1 cellular context compared by ENCODE assay signal in the genomic region with DNA sequence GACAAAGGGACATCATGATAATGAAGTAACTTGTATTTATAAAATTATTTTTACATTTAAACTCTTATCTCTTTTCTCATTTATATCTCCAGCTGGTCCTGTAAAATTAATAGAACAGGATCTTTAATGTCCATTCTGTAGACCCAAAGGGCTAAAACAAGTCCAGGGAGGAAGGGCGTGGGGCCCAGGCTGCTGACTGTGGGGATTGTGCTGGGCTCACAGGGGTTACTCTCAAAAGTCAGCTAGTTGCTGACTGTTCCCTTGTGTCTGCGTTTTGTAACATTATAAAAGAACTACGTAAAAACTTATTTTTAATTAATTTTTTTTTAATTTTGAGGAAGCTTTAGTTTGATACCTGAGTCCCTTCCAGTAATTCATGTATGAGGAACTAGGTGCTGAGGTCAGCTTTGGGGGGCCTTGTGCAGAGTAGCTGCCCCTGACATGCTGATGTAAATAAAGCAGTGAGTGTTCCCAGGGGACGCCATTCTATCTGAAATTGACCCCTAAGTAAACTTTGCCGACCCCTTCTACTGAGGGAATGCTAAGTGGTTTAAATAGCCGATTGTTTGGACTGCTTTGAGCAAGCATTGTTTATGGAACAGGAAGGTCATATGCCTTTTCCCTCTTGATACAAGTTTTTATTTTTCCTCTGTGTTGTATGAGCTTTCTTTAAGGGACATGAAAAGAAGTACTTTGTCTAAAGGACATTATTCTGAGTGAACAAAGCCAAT.
A peak's percentile ranks its signal among the peaks of the same experiment; 100 is the strongest.
TF ChIP-seq lines count a peak whose summit lies in the region.

No MANE protein-coding gene starts in this region.

TF ChIP-seq in HepG2, 621 proteins besides CTCF, POLR2A, EP300 and RAD21 (continued from another document and continues in another):
- TF ChIP-seq, protein P1, sequence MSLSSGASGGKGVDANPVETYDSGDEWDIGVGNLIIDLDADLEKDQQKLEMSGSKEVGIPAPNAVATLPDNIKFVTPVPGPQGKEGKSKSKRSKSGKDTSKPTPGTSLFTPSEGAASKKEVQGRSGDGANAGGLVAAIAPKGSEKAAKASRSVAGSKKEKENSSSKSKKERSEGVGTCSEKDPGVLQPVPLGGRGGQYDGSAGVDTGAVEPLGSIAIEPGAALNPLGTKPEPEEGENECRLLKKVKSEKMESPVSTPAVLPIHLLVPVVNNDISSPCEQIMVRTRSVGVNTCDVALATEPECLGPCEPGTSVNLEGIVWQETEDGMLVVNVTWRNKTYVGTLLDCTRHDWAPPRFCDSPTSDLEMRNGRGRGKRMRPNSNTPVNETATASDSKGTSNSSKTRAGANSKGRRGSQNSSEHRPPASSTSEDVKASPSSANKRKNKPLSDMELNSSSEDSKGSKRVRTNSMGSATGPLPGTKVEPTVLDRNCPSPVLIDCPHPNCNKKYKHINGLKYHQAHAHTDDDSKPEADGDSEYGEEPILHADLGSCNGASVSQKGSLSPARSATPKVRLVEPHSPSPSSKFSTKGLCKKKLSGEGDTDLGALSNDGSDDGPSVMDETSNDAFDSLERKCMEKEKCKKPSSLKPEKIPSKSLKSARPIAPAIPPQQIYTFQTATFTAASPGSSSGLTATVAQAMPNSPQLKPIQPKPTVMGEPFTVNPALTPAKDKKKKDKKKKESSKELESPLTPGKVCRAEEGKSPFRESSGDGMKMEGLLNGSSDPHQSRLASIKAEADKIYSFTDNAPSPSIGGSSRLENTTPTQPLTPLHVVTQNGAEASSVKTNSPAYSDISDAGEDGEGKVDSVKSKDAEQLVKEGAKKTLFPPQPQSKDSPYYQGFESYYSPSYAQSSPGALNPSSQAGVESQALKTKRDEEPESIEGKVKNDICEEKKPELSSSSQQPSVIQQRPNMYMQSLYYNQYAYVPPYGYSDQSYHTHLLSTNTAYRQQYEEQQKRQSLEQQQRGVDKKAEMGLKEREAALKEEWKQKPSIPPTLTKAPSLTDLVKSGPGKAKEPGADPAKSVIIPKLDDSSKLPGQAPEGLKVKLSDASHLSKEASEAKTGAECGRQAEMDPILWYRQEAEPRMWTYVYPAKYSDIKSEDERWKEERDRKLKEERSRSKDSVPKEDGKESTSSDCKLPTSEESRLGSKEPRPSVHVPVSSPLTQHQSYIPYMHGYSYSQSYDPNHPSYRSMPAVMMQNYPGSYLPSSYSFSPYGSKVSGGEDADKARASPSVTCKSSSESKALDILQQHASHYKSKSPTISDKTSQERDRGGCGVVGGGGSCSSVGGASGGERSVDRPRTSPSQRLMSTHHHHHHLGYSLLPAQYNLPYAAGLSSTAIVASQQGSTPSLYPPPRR (CRISPR knock-in tag; IDR thresholded peaks at IDR 0.05; ENCODE audit: borderline replicate concordance) = peak; percentile 60; the same call in 1 of the 2 replicates
- TF ChIP-seq, protein P2, sequence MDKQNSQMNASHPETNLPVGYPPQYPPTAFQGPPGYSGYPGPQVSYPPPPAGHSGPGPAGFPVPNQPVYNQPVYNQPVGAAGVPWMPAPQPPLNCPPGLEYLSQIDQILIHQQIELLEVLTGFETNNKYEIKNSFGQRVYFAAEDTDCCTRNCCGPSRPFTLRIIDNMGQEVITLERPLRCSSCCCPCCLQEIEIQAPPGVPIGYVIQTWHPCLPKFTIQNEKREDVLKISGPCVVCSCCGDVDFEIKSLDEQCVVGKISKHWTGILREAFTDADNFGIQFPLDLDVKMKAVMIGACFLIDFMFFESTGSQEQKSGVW (CRISPR knock-in tag; IDR thresholded peaks at IDR 0.05; ENCODE audit: borderline replicate concordance) = no peak
- TF ChIP-seq ZNF703 (CRISPR knock-in tag; IDR thresholded peaks at IDR 0.05; ENCODE audit: borderline replicate concordance) (no peak), ZNF468 (CRISPR knock-in tag; IDR thresholded peaks at IDR 0.05) (no peak), ZNF761 (CRISPR knock-in tag; conservative IDR thresholded peaks at IDR 0.05) (no peak), YY1 (IDR thresholded peaks at IDR 0.05; ENCODE audit: insufficient read depth, insufficient replicate concordance, low read depth, low read length) (peak; percentile 15), GATAD2A (CRISPR knock-in tag; IDR thresholded peaks at IDR 0.05) (peak; percentile 85), XBP1 (CRISPR knock-in tag; IDR thresholded peaks at IDR 0.05) (no peak), ONECUT2 (CRISPR knock-in tag; IDR thresholded peaks at IDR 0.05) (no peak), CEBPB (IDR thresholded peaks at IDR 0.05; ENCODE audit: borderline replicate concordance, low read depth, low read length) (no peak), ARNT2 (CRISPR knock-in tag; IDR thresholded peaks at IDR 0.05; ENCODE audit: low read depth) (no peak), ZNF432 (CRISPR knock-in tag; IDR thresholded peaks at IDR 0.05; ENCODE audit: borderline replicate concordance) (no peak), SALL1 (CRISPR knock-in tag; IDR thresholded peaks at IDR 0.05) (peak; percentile 61; the same call in 1 of the 2 replicates), HOXA3 (CRISPR knock-in tag; IDR thresholded peaks at IDR 0.05) (peak; percentile 29; the same call in 1 of the 2 replicates), KAT2B (IDR thresholded peaks at IDR 0.05; ENCODE audit: borderline replicate concordance, low read depth, low read length) (no peak), ZNF883 (CRISPR knock-in tag; IDR thresholded peaks at IDR 0.05; ENCODE audit: not compliant biosample characterization) (no peak), SALL2 (CRISPR knock-in tag; IDR thresholded peaks at IDR 0.05) (no peak), ZSCAN21 (CRISPR knock-in tag; IDR thresholded peaks at IDR 0.05; ENCODE audit: borderline replicate concordance) (no peak), KDM3A (CRISPR knock-in tag; IDR thresholded peaks at IDR 0.05; ENCODE audit: low read depth) (no peak), ZNF34 (CRISPR knock-in tag; IDR thresholded peaks at IDR 0.05; ENCODE audit: borderline replicate concordance) (no peak), PITX1 (CRISPR knock-in tag; IDR thresholded peaks at IDR 0.05) (0 out of 2 replicates have a peak, but pooled peaks have one; percentile 45), HDAC1 (CRISPR knock-in tag; IDR thresholded peaks at IDR 0.05) (no peak), ZNF33B (CRISPR knock-in tag; IDR thresholded peaks at IDR 0.05) (no peak), ZNF782 (CRISPR knock-in tag; IDR thresholded peaks at IDR 0.05; ENCODE audit: borderline replicate concordance) (no peak), HNF4A (CRISPR knock-in tag; IDR thresholded peaks at IDR 0.05) (peak; percentile 42), ZNF543 (CRISPR knock-in tag; IDR thresholded peaks at IDR 0.05) (no peak), FOXP1 (IDR thresholded peaks at IDR 0.05) (no peak), FOXP1 (CRISPR knock-in tag; IDR thresholded peaks at IDR 0.05) (peak; percentile 78), FOXO1 (CRISPR knock-in tag; IDR thresholded peaks at IDR 0.05) (peak; percentile 75)
- TF ChIP-seq, protein P3, sequence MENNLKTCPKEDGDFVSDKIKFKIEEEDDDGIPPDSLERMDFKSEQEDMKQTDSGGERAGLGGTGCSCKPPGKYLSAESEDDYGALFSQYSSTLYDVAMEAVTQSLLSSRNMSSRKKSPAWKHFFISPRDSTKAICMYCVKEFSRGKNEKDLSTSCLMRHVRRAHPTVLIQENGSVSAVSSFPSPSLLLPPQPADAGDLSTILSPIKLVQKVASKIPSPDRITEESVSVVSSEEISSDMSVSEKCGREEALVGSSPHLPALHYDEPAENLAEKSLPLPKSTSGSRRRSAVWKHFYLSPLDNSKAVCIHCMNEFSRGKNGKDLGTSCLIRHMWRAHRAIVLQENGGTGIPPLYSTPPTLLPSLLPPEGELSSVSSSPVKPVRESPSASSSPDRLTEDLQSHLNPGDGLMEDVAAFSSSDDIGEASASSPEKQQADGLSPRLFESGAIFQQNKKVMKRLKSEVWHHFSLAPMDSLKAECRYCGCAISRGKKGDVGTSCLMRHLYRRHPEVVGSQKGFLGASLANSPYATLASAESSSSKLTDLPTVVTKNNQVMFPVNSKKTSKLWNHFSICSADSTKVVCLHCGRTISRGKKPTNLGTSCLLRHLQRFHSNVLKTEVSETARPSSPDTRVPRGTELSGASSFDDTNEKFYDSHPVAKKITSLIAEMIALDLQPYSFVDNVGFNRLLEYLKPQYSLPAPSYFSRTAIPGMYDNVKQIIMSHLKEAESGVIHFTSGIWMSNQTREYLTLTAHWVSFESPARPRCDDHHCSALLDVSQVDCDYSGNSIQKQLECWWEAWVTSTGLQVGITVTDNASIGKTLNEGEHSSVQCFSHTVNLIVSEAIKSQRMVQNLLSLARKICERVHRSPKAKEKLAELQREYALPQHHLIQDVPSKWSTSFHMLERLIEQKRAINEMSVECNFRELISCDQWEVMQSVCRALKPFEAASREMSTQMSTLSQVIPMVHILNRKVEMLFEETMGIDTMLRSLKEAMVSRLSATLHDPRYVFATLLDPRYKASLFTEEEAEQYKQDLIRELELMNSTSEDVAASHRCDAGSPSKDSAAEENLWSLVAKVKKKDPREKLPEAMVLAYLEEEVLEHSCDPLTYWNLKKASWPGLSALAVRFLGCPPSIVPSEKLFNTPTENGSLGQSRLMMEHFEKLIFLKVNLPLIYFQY (CRISPR knock-in tag; IDR thresholded peaks at IDR 0.05; ENCODE audit: borderline replicate concordance) = no peak
- TF ChIP-seq, protein P4, sequence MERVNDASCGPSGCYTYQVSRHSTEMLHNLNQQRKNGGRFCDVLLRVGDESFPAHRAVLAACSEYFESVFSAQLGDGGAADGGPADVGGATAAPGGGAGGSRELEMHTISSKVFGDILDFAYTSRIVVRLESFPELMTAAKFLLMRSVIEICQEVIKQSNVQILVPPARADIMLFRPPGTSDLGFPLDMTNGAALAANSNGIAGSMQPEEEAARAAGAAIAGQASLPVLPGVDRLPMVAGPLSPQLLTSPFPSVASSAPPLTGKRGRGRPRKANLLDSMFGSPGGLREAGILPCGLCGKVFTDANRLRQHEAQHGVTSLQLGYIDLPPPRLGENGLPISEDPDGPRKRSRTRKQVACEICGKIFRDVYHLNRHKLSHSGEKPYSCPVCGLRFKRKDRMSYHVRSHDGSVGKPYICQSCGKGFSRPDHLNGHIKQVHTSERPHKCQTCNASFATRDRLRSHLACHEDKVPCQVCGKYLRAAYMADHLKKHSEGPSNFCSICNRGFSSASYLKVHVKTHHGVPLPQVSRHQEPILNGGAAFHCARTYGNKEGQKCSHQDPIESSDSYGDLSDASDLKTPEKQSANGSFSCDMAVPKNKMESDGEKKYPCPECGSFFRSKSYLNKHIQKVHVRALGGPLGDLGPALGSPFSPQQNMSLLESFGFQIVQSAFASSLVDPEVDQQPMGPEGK (CRISPR knock-in tag; IDR thresholded peaks at IDR 0.05) = peak; percentile 90
- TF ChIP-seq, protein P5, sequence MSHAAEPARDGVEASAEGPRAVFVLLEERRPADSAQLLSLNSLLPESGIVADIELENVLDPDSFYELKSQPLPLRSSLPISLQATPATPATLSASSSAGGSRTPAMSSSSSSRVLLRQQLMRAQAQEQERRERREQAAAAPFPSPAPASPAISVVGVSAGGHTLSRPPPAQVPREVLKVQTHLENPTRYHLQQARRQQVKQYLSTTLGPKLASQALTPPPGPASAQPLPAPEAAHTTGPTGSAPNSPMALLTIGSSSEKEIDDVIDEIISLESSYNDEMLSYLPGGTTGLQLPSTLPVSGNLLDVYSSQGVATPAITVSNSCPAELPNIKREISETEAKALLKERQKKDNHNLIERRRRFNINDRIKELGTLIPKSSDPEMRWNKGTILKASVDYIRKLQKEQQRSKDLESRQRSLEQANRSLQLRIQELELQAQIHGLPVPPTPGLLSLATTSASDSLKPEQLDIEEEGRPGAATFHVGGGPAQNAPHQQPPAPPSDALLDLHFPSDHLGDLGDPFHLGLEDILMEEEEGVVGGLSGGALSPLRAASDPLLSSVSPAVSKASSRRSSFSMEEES (CRISPR knock-in tag; IDR thresholded peaks at IDR 0.05) = peak; percentile 60; the same call in 1 of the 2 replicates
- TF ChIP-seq, protein P6, sequence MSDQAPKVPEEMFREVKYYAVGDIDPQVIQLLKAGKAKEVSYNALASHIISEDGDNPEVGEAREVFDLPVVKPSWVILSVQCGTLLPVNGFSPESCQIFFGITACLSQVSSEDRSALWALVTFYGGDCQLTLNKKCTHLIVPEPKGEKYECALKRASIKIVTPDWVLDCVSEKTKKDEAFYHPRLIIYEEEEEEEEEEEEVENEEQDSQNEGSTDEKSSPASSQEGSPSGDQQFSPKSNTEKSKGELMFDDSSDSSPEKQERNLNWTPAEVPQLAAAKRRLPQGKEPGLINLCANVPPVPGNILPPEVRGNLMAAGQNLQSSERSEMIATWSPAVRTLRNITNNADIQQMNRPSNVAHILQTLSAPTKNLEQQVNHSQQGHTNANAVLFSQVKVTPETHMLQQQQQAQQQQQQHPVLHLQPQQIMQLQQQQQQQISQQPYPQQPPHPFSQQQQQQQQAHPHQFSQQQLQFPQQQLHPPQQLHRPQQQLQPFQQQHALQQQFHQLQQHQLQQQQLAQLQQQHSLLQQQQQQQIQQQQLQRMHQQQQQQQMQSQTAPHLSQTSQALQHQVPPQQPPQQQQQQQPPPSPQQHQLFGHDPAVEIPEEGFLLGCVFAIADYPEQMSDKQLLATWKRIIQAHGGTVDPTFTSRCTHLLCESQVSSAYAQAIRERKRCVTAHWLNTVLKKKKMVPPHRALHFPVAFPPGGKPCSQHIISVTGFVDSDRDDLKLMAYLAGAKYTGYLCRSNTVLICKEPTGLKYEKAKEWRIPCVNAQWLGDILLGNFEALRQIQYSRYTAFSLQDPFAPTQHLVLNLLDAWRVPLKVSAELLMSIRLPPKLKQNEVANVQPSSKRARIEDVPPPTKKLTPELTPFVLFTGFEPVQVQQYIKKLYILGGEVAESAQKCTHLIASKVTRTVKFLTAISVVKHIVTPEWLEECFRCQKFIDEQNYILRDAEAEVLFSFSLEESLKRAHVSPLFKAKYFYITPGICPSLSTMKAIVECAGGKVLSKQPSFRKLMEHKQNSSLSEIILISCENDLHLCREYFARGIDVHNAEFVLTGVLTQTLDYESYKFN (CRISPR knock-in tag; conservative IDR thresholded peaks at IDR 0.05) = peak; percentile 74
- TF ChIP-seq, protein P7, sequence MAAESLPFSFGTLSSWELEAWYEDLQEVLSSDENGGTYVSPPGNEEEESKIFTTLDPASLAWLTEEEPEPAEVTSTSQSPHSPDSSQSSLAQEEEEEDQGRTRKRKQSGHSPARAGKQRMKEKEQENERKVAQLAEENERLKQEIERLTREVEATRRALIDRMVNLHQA (CRISPR knock-in tag; IDR thresholded peaks at IDR 0.05) = no peak
- TF ChIP-seq, protein P8, sequence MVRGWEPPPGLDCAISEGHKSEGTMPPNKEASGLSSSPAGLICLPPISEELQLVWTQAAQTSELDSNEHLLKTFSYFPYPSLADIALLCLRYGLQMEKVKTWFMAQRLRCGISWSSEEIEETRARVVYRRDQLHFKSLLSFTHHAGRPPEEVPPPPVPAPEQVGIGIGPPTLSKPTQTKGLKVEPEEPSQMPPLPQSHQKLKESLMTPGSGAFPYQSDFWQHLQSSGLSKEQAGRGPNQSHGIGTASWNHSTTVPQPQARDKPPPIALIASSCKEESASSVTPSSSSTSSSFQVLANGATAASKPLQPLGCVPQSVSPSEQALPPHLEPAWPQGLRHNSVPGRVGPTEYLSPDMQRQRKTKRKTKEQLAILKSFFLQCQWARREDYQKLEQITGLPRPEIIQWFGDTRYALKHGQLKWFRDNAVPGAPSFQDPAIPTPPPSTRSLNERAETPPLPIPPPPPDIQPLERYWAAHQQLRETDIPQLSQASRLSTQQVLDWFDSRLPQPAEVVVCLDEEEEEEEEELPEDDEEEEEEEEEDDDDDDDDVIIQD (CRISPR knock-in tag; IDR thresholded peaks at IDR 0.05; ENCODE audit: low read depth) = peak; percentile 61; the same call in 1 of the 2 replicates
